ENCODE assay signal across 8 cellular contexts in the genomic region with DNA sequence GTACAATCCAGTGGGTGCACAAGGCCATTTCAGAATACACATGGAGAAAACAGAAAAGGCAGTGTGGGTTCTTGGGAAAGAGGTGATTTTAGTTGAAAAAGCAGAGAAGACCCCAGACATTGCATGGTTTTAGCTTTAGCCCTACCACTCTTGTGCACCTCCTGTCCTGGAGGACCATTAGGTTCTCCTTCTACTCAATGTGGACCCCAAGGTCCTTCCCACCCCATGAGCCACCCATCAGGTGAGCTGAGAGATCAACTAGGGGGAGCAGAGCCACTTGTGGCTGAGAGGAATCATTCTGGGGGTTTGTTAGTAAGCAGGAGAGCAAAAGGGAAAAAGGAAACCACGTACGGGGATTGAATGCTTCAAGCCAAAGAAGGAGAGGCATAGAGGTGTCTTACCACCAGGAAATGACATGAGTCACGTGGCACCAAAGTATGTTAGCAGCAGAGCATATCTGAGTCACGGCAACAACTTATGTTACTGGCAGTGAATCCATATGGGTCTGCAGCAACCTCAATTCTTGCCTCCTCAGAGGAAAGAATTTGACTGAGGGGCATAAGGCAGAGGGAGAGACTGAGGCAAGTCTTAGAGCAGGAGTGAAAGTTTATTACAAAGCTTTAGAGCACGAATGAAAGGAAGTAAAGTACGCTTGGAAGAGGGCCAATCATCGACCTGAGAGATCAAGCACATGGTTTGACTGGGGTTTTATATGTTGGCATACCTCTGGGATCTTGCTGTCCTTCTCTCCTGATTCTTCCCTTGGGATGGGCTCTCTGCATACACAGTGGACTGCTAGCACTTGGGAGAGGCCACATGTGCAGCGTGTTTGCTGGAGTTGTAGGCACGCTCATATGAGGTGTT.
A peak's percentile ranks its signal among the peaks of the same experiment; 100 is the strongest.
DNase-seq lines count a peak whose midpoint lies in the region; ATAC-seq and TF ChIP-seq lines count a peak whose summit lies in the region.

No MANE protein-coding gene starts in this region.

- TF ChIP-seq CTCF in thyroid gland (IDR thresholded peaks at IDR 0.05), result no peak

- H3K27ac ChIP-seq in thyroid gland, result peak overlapping the region; percentile 58 to 74 (median 63)

- H3K4me3 ChIP-seq in thyroid gland (replicated peaks in 1 of 3), result no peak overlapping the region

- H3K4me1 ChIP-seq in thyroid gland, result peaks cover 40 to 61% of the 10 kb centered on the region in 2 donors

- no peaks in the 10 kb centered on the region for H3K27me3 ChIP-seq in thyroid gland

- no peaks in the 10 kb centered on the region for H3K9me3 ChIP-seq in thyroid gland

- peak; percentile 20 to 37 for DNase-seq in activated CD4-positive, alpha-beta T cell treated with anti-CD3 and anti-CD28 coated beads for 4 hours
- DNase-seq in activated CD4-positive, alpha-beta T cell treated with anti-CD3 and anti-CD28 coated beads, Interleukin-2, amount 50 U/mL, for 1 hour, result no peak
- DNase-seq in activated CD4-positive, CD25-positive, alpha-beta regulatory T cell treated with anti-CD3 and anti-CD28 coated beads, Interleukin-2, amount 50 U/mL, for 72 hours, result peak; percentile 31
- DNase-seq in fibroblast of the conjunctiva (ENCODE audit: low read depth), result peak; percentile 14
- DNase-seq in thyroid gland, result no peak
- no peak for DNase-seq in globus pallidus (ENCODE audit: low spot score)
- DNase-seq in posterior cingulate gyrus, result no peak

- no peak for ATAC-seq in HG03280 (IDR thresholded peaks at IDR 0.05; ENCODE audit: unreplicated experiment)

- intact Hi-C loops in thyroid gland (cut with DNase I), result no loop called here
- intact Hi-C loops in posterior cingulate gyrus (cut with DNase I), result no loop called here

- TF ChIP-seq POLR2A in thyroid gland (IDR thresholded peaks at IDR 0.05), result no peak

- no peaks in the 10 kb centered on the region for H3K36me3 ChIP-seq in thyroid gland

- 64 to 68% methylated on average over 9 of the region's 9 CpGs for WGBS in thyroid gland, 2 donors

Comparison
In these comparisons a context has a peak if more than half of its experiments do, and no peak if none do; other contexts are left out.
1. DNase-seq: peak in activated CD4-positive, alpha-beta T cell treated with anti-CD3 and anti-CD28 coated beads for 4 hours (2 of 2), activated CD4-positive, CD25-positive, alpha-beta regulatory T cell treated with anti-CD3 and anti-CD28 coated beads, Interleukin-2, amount 50 U/mL, for 72 hours (single experiment) and fibroblast of the conjunctiva (single experiment); none in activated CD4-positive, alpha-beta T cell treated with anti-CD3 and anti-CD28 coated beads, Interleukin-2, amount 50 U/mL, for 1 hour (single experiment), thyroid gland (0 of 2), globus pallidus (single experiment) and posterior cingulate gyrus (0 of 10).